Comparison of ENCODE assay signal across 9 cellular contexts in genomic region chr22:50675553-50676199, GRCh38. TPM values are rescaled to one million over a fixed set of nuclear protein-coding genes. Genes with fewer than 3 reads are reported as not detected.
DNase-seq lines count a peak whose midpoint lies in the region; ATAC-seq, FAIRE-seq and TF ChIP-seq lines count a peak whose summit lies in the region.
"Had no signal": no experiment of that assay in that cellular context is flagged by ENCODE, and none has a peak within 500 bp of the region (broad histone marks: within the 10 kb centered on the region; RNA-seq: fewer than 3 reads in every experiment).

No MANE protein-coding gene starts in this region.

- no peaks in the 10 kb centered on the region for H3K9me3 ChIP-seq in T-helper 17 cell (ENCODE audit: control insufficient read depth, low read length, poor library complexity, severe bottlenecking)
- H3K9me3 ChIP-seq in iPS-15b (ENCODE audit: control insufficient read depth, insufficient read depth, low read length) = no peaks in the 10 kb centered on the region
- no peaks in the 10 kb centered on the region for H3K9me3 ChIP-seq in sigmoid colon
- H3K9me3 ChIP-seq: pancreas had no signal

- H3K4me1 ChIP-seq in iPS-15b (ENCODE audit: control insufficient read depth, insufficient read depth, low read length) (peaks cover 6% of the 10 kb centered on the region), sigmoid colon (peaks cover 0 to 18% (median 15%) of the 10 kb centered on the region in 4 donors)
- H3K4me1 ChIP-seq: pancreas had no signal

- H3K4me3 ChIP-seq in iPS-15b (ENCODE audit: low read depth, low read length) (peak overlapping the region; percentile 72), sigmoid colon (peak overlapping the region in 3 of 4 donors; percentile 28 to 44 (median 41))

- H3K9ac ChIP-seq in iPS-15b (ENCODE audit: low read depth, low read length) = no peak overlapping the region

- TF ChIP-seq EP300 in sigmoid colon (IDR thresholded peaks at IDR 0.05) = no peak

- peaks cover 11% of the 10 kb centered on the region for H3K36me3 Mint-ChIP-seq in T-helper 17 cell (ENCODE audit: low read depth)

- H3K27ac Mint-ChIP-seq in T-helper 17 cell = no peak overlapping the region

- peak overlapping the region; percentile 82 for H3K4me3 Mint-ChIP-seq in T-helper 17 cell

- intact Hi-C loops in sigmoid colon (cut with DNase I) = no loop called here

- H3K27ac ChIP-seq in sigmoid colon = no peak overlapping the region
- H3K27ac ChIP-seq: pancreas, WERI-Rb-1 had no signal

- WGBS in sigmoid colon, 2 donors = 61 to 80% methylated on average over 9 of the region's 9 CpGs

- peaks cover 2% of the 10 kb centered on the region for H3K36me3 ChIP-seq in iPS-15b (ENCODE audit: control insufficient read depth, insufficient read depth, low read length)
- H3K36me3 ChIP-seq in sigmoid colon = no peaks in the 10 kb centered on the region
- H3K36me3 ChIP-seq: pancreas, WERI-Rb-1 had no signal

- TF ChIP-seq POLR2A in GM12891 (IDR thresholded peaks at IDR 0.05; ENCODE audit: low read depth, low read length) (no peak), sigmoid colon (IDR thresholded peaks at IDR 0.05) (no peak)

- FAIRE-seq in GM12891 (lab: Jason Lieb, UNC) = peak; percentile 76
- FAIRE-seq: pancreas had no signal

- H3K27me3 Mint-ChIP-seq in T-helper 17 cell = peaks cover 37% of the 10 kb centered on the region

- H3K4me1 Mint-ChIP-seq in T-helper 17 cell = peaks cover 26% of the 10 kb centered on the region

- DNase-seq in GM12891 (ENCODE audit: insufficient read length, low spot score) (no peak), T-helper 17 cell (no peak), sigmoid colon (no peak), NCI-H82 treated with DMSO at 0.1 percent for 48 hours (lab: John Stamatoyannopoulos, UW; ENCODE audit: unreplicated experiment) (no peak), occipital lobe (lab: John Stamatoyannopoulos, UW) (no peak)

- ATAC-seq in T-helper 17 cell (no peak), HG02870 (IDR thresholded peaks at IDR 0.05; ENCODE audit: unreplicated experiment) (no peak)

- TF ChIP-seq CTCF in sigmoid colon (IDR thresholded peaks at IDR 0.05) = no peak

- H3K27me3 ChIP-seq in iPS-15b (ENCODE audit: control insufficient read depth, insufficient read depth, low read length) (peaks cover 19% of the 10 kb centered on the region), sigmoid colon (peaks cover 22 to 54% (median 39%) of the 10 kb centered on the region in 3 donors)

TF ChIP-seq in GM12891, 5 proteins besides CTCF, POLR2A, EP300 and RAD21:
- TF ChIP-seq POU2F2 (IDR thresholded peaks at IDR 0.05; ENCODE audit: low read depth, low read length) (no peak), POLR2AphosphoS5 (IDR thresholded peaks at IDR 0.05; ENCODE audit: low read depth, low read length) (no peak), TAF1 (IDR thresholded peaks at IDR 0.05; ENCODE audit: low read depth, low read length) (no peak), SPI1 (IDR thresholded peaks at IDR 0.05; ENCODE audit: low read depth, low read length) (no peak), PAX5 (IDR thresholded peaks at IDR 0.05; ENCODE audit: insufficient read depth, low read length, severe bottlenecking) (no peak)

RNA-seq across cellular contexts. Expression of gene SHANK3, which starts 3.1 kb away (rescaled TPM):
- 0.15 TPM for polyA plus RNA-seq in GM12891 (2012; ENCODE audit: low read depth, missing spikeins)
- total RNA-seq in T-helper 17 cell (under 1 TPM in 1 of 2 donors, not detected in 1; 0.07 TPM), sigmoid colon (10 to 100 TPM in 1 of 4 donors, 1 to 10 TPM in 3; 2.5 to 14.4 (median 3.7) TPM), occipital lobe (6.2 TPM)
- polyA plus RNA-seq in sigmoid colon = 1 to 10 TPM in 1 of 3 donors, under 1 TPM in 2; 0.23 to 6.6 (median 0.60) TPM

RNA-seq across cellular contexts. Expression of gene ARSA, which starts 47.7 kb away (rescaled TPM):
- polyA plus RNA-seq in GM12891 (2012; ENCODE audit: low read depth, missing spikeins) = 11.9 TPM
- total RNA-seq in T-helper 17 cell = 10 to 100 TPM; 59.4 to 64.0 TPM
- 10 to 100 TPM; 19.3 to 26.3 (median 23.8) TPM for total RNA-seq in sigmoid colon
- polyA plus RNA-seq in sigmoid colon = 10 to 100 TPM; 10.8 to 56.9 (median 26.8) TPM
- 6.9 TPM for total RNA-seq in occipital lobe
